Comparison of ENCODE assay signal across 11 cellular contexts in the genomic region with DNA sequence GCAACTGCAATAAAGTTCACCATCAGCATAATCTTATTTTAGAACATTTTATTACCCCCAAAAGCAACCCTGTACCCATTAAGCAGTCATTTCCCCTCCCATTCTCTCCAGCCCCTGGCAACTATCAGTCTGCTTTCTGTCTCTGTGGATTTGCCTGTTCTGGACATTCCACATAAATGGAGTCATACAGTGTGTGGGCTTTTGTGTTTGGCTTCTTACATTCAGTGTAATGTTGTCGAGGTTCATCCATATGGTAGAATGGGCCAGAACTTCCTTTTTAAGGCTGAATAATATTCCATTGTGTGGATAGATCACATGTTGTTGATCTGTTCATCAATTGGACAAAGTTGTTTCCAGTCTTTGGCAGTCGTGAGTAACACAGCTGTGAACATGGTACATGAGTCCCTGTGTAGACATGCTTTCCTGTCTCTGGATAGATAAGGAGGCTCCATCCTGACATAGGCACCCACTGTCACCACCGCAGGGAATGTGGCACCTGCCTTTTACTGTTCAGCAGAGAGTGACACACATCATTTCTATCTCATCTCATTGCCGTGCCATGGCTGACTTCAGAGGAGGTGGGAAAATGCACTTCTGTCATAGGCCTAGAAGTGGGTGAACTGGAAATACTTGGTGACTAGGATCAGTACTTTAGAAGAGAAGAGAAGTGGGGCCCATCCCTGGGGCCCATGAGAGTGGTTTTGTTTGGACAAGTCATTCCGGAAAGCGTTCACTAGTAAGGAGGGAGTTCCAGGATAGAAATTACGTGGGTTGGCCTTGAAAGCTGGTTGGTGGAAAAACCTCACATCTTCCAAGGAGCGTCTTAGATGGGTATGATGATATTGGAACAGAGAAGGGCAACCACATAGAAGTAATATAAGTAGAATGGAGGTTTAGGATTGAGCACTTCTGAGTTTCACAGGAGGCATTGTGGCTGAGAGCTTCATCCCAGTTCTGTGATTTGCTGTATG. TPM values are rescaled to one million over a fixed set of nuclear protein-coding genes. Genes with fewer than 3 reads are reported as not detected.
DNase-seq lines count a peak whose midpoint lies in the region; ATAC-seq and TF ChIP-seq lines count a peak whose summit lies in the region.
"Had no signal": no experiment of that assay in that cellular context is flagged by ENCODE, and none has a peak within 500 bp of the region (broad histone marks: within the 10 kb centered on the region; RNA-seq: fewer than 3 reads in every experiment).

No MANE protein-coding gene starts in this region.

- H3K14ac ChIP-seq in H9 (ENCODE audit: insufficient read depth, low read length): no peak overlapping the region

- no peak overlapping the region for H2BK12ac ChIP-seq in H9 (ENCODE audit: insufficient read length, low read depth, low read length)

- WGBS in H9 (ENCODE audit: extremely low coverage, insufficient read length, low lambda C conversion rate): no CpG with 5 or more reads among the region's 8 CpGs

- ATAC-seq in foreskin keratinocyte (peak; percentile 83), GM18907 (IDR thresholded peaks at IDR 0.05; ENCODE audit: unreplicated experiment) (no peak), HG03469 (IDR thresholded peaks at IDR 0.05; ENCODE audit: unreplicated experiment) (no peak)

- H3K27me3 ChIP-seq in H9 (ENCODE audit: insufficient read depth, low read length) (no peaks in the 10 kb centered on the region), foreskin keratinocyte (no peaks in the 10 kb centered on the region), skeletal muscle satellite cell (ENCODE audit: control insufficient read depth, insufficient read depth, low read length) (no peaks in the 10 kb centered on the region)

- no peak overlapping the region for H2BK20ac ChIP-seq in H9 (ENCODE audit: low read depth, low read length, poor library complexity, severe bottlenecking)

- DNase-seq in H9 (no peak), amniotic epithelial cell (ENCODE audit: low read depth) (peak; percentile 83), foreskin keratinocyte (peak; percentile 83 to 92), LoVo (ENCODE audit: low spot score) (no peak), occipital lobe (lab: John Stamatoyannopoulos, UW) (no peak)
- DNase-seq: DND-41, midbrain had no signal

- H3K4me2 ChIP-seq in H9 (ENCODE audit: insufficient read depth, insufficient read length, low read length) (no peak overlapping the region), skeletal muscle satellite cell (ENCODE audit: low read length) (peak overlapping the region; percentile 49)

- peaks cover 2% of the 10 kb centered on the region for H4K20me1 ChIP-seq in H9 (ENCODE audit: control insufficient read depth, insufficient read depth, insufficient read length)

- peaks cover 7% of the 10 kb centered on the region for H3K79me1 ChIP-seq in H9 (ENCODE audit: insufficient read depth, low read depth, low read length, poor library complexity, severe bottlenecking)

- H3K4me3 Mint-ChIP-seq in H9: no peak overlapping the region
- H3K4me3 Mint-ChIP-seq: dendritic cell treated with granulocyte-macrophage colony-stimulating factor and Interleukin-4, amounts not matched to agents 40 ng/mL and 50 ng/mL, for 4 days had no signal

- no peak overlapping the region for H3T11ph ChIP-seq in H9 (ENCODE audit: low read length)

- no peak overlapping the region for H2BK15ac ChIP-seq in H9 (ENCODE audit: low read depth, low read length)

- H3K36me3 ChIP-seq in skeletal muscle satellite cell (ENCODE audit: insufficient read depth, low read length): no peaks in the 10 kb centered on the region

- no peak overlapping the region for H3K23ac ChIP-seq in H9 (ENCODE audit: insufficient read length, low read depth, low read length)

- H3K18ac ChIP-seq in H9 (ENCODE audit: insufficient read length, low read depth, low read length): no peak overlapping the region

- H3K9me3 ChIP-seq in H9 (ENCODE audit: control insufficient read depth, low read depth, low read length): no peaks in the 10 kb centered on the region
- no peaks in the 10 kb centered on the region for H3K9me3 ChIP-seq in skeletal muscle satellite cell (replicated peaks; ENCODE audit: low read length)

- no peak overlapping the region for H3K4ac ChIP-seq in H9 (ENCODE audit: low read depth, low read length)

- H3K9ac ChIP-seq in H9 (ENCODE audit: extremely low read depth, insufficient read length, low read length) (no peak overlapping the region), skeletal muscle satellite cell (ENCODE audit: low read depth, low read length) (no peak overlapping the region)

- H4K8ac ChIP-seq in H9 (replicated peaks; ENCODE audit: insufficient read length, low read depth, low read length): no peak overlapping the region

- H3K36me3 Mint-ChIP-seq in H9 (ENCODE audit: insufficient read depth in 1 of 3, low read depth in 3 of 3): peaks cover 0 to 3% (median 0%) of the 10 kb centered on the region in 3 experiments; a peak in 2 of 7 replicates

- no peak overlapping the region for H2BK5ac ChIP-seq in H9 (ENCODE audit: insufficient read length, low read length)

- TF ChIP-seq CTCF in H9 (conservative IDR thresholded peaks at IDR 0.05): no peak
- TF ChIP-seq CTCF in foreskin keratinocyte (conservative IDR thresholded peaks at IDR 0.05): no peak

- H3K9me3 Mint-ChIP-seq in H9: no peaks in the 10 kb centered on the region; a peak in 1 of 5 replicates
- H3K9me3 Mint-ChIP-seq: dendritic cell treated with granulocyte-macrophage colony-stimulating factor and Interleukin-4, amounts not matched to agents 40 ng/mL and 50 ng/mL, for 4 days had no signal

- no peaks in the 10 kb centered on the region for H3K23me2 ChIP-seq in H9 (ENCODE audit: insufficient read length, low read depth, low read length, poor library complexity, severe bottlenecking)

- peaks cover 8% of the 10 kb centered on the region; the same call in 1 of the 2 replicates for H3K79me2 ChIP-seq in H9 (ENCODE audit: insufficient read depth, low read length)

- H3K27ac ChIP-seq in H9 (ENCODE audit: insufficient read length, low read depth, low read length) (no peak overlapping the region), foreskin keratinocyte (peak overlapping the region; percentile 66)

- no peak overlapping the region for H2AFZ ChIP-seq in H9 (ENCODE audit: low read length)

- H3K4me1 Mint-ChIP-seq in H9: peaks cover 26 to 29% of the 10 kb centered on the region in 2 experiments

- H3K27ac Mint-ChIP-seq in H9: peak overlapping the region in 2 of 3 experiments; percentile 11 to 12; a peak in 2 of 7 replicates
- H3K27ac Mint-ChIP-seq: dendritic cell treated with granulocyte-macrophage colony-stimulating factor and Interleukin-4, amounts not matched to agents 40 ng/mL and 50 ng/mL, for 4 days had no signal

- H2AK5ac ChIP-seq in H9 (ENCODE audit: insufficient read length, low read length): no peak overlapping the region

- no peak overlapping the region for H3K4me3 ChIP-seq in skeletal muscle satellite cell (ENCODE audit: low read length)

- H3K4me1 ChIP-seq in H9 (ENCODE audit: insufficient read depth, low read length) (peaks cover 7% of the 10 kb centered on the region; the same call in 1 of the 2 replicates), foreskin keratinocyte (peaks cover 18% of the 10 kb centered on the region), skeletal muscle satellite cell (ENCODE audit: control insufficient read depth, insufficient read depth, low read length) (peaks cover 37% of the 10 kb centered on the region)

- no peak overlapping the region for H4K91ac ChIP-seq in H9 (ENCODE audit: insufficient read length, low read depth, low read length)

- no peak overlapping the region for H2BK120ac ChIP-seq in H9 (ENCODE audit: low read depth, low read length, poor library complexity, severe bottlenecking)

- H3K56ac ChIP-seq in H9 (ENCODE audit: insufficient read length, low read depth, low read length): no peak overlapping the region

- no peak overlapping the region for H4K5ac ChIP-seq in H9 (ENCODE audit: insufficient read length, low read depth, low read length)

- no peaks in the 10 kb centered on the region for H3K27me3 Mint-ChIP-seq in H9 (ENCODE audit: low read depth)

RNA-seq across cellular contexts. Expression of a gene that starts 25.8 kb away (rescaled TPM):
- 53.2 and 57.8 TPM in 2 replicates for total RNA-seq in H9 (2021)
- total RNA-seq in foreskin keratinocyte: 25.8 and 27.6 TPM in 2 replicates
- 13.9 and 15.0 TPM in 2 replicates for polyA plus RNA-seq in foreskin keratinocyte
- 32.2 and 35.8 TPM in 2 replicates for total RNA-seq in skeletal muscle satellite cell (2012; rRNA removed)
- total RNA-seq in occipital lobe: 53.5 TPM

Comparison
In these comparisons a context has a peak if more than half of its experiments do, and no peak if none do; other contexts are left out.
1. DNase-seq: peak in amniotic epithelial cell (single experiment) and foreskin keratinocyte (2 of 2); none in H9 (single experiment), LoVo (single experiment) and occipital lobe (single experiment).